Comparison of ENCODE assay signal across 1 cellular context in genomic region chr1:205632374-205633169, GRCh38.
TF ChIP-seq lines count a peak whose summit lies in the region.

No MANE protein-coding gene starts in this region.

TF ChIP-seq in K562, 482 proteins besides CTCF, POLR2A, EP300 and RAD21 (continued from another document):
- TF ChIP-seq ZNF592 (IDR thresholded peaks at IDR 0.05): no peak
- peak; percentile 71; the same call in 1 of the 2 replicates for TF ChIP-seq HDAC2 (IDR thresholded peaks at IDR 0.05)
- TF ChIP-seq KDM1A (IDR thresholded peaks at IDR 0.05): peak; percentile 61 to 80
